ENCODE assay signal across 20 cellular contexts in genomic region chr10:117472872-117473271, GRCh38.
DNase-seq lines count a peak whose midpoint lies in the region; ATAC-seq and TF ChIP-seq lines count a peak whose summit lies in the region.
"Had no signal": no experiment of that assay in that cellular context is flagged by ENCODE, and none has a peak within 500 bp of the region (broad histone marks: within the 10 kb centered on the region; RNA-seq: fewer than 3 reads in every experiment).

No MANE protein-coding gene starts in this region.

- TF ChIP-seq CTCF in natural killer cell (IDR thresholded peaks at IDR 0.05) = no peak

- no peaks in the 10 kb centered on the region for H3K36me3 Mint-ChIP-seq in activated CD4-positive, alpha-beta T cell treated with anti-CD3 and anti-CD28 coated beads for 36 hours (ENCODE audit: low read depth)
- no peaks in the 10 kb centered on the region for H3K36me3 Mint-ChIP-seq in natural killer cell

- DNase-seq in KBM-7 (no peak), natural killer cell (no peak), NCI-H446 treated with DMSO at 0.1 percent for 48 hours (lab: John Stamatoyannopoulos, UW) (no peak)
- DNase-seq in activated CD4-positive, alpha-beta T cell treated with anti-CD3 and anti-CD28 coated beads for 36 hours = no peak
- DNase-seq: activated effector memory CD4-positive, alpha-beta T cell treated with Interleukin-2 at 50 U/mL for 16 hours; esophagus squamous epithelium; HFFc6; MM.1S; NCI-H1930; NCI-H510A treated with DMSO at 0.1 percent for 48 hours; nucleus accumbens; SJCRH30; stimulated activated naive CD8-positive, alpha-beta T cell treated with anti-CD3 and anti-CD28 coated beads, Interleukin-15, amount 100 ng/mL, for 72 hours; T-helper 2 cell; upper lobe of left lung had no signal

- peaks cover 10% of the 10 kb centered on the region for H3K27me3 Mint-ChIP-seq in activated CD4-positive, alpha-beta T cell treated with anti-CD3 and anti-CD28 coated beads for 36 hours
- peaks cover 19 to 24% of the 10 kb centered on the region in 2 donors for H3K27me3 Mint-ChIP-seq in natural killer cell (ENCODE audit: low read depth in 2 of 2)

- ATAC-seq in GM18861 (IDR thresholded peaks at IDR 0.05; ENCODE audit: unreplicated experiment) (peak; percentile 96), GM21367 (IDR thresholded peaks at IDR 0.05; ENCODE audit: unreplicated experiment) (peak; percentile 64), HG02970 (IDR thresholded peaks at IDR 0.05; ENCODE audit: low FRiP score, unreplicated experiment) (peak; percentile 54), HG03571 (IDR thresholded peaks at IDR 0.05; ENCODE audit: unreplicated experiment) (peak; percentile 95), natural killer cell (no peak)
- no peak for ATAC-seq in activated CD4-positive, alpha-beta T cell treated with anti-CD3 and anti-CD28 coated beads for 36 hours
- ATAC-seq: HepG2; stimulated activated naive CD8-positive, alpha-beta T cell treated with anti-CD3 and anti-CD28 coated beads, Interleukin-15, amount 100 ng/mL, for 72 hours had no signal

- intact Hi-C loops in activated CD4-positive, alpha-beta T cell treated with anti-CD3 and anti-CD28 coated beads for 36 hours (cut with DNase I, micrococcal nuclease) = no loop called here
- intact Hi-C loops in natural killer cell (cut with micrococcal nuclease) = no loop called here

- H3K4me1 Mint-ChIP-seq in activated CD4-positive, alpha-beta T cell treated with anti-CD3 and anti-CD28 coated beads for 36 hours = no peaks in the 10 kb centered on the region
- peaks cover 0 to 6% of the 10 kb centered on the region in 2 donors for H3K4me1 Mint-ChIP-seq in natural killer cell
- H3K4me1 Mint-ChIP-seq: stimulated activated naive CD8-positive, alpha-beta T cell treated with anti-CD3 and anti-CD28 coated beads, Interleukin-15, amount 100 ng/mL, for 72 hours had no signal

- no peak overlapping the region for H3K4me3 Mint-ChIP-seq in activated CD4-positive, alpha-beta T cell treated with anti-CD3 and anti-CD28 coated beads for 36 hours
- no peak overlapping the region for H3K4me3 Mint-ChIP-seq in natural killer cell
- H3K4me3 Mint-ChIP-seq: HFFc6; stimulated activated naive CD8-positive, alpha-beta T cell treated with anti-CD3 and anti-CD28 coated beads, Interleukin-15, amount 100 ng/mL, for 72 hours had no signal

- H3K27ac Mint-ChIP-seq in activated CD4-positive, alpha-beta T cell treated with anti-CD3 and anti-CD28 coated beads for 36 hours = no peak overlapping the region
- H3K27ac Mint-ChIP-seq in natural killer cell = no peak overlapping the region
- H3K27ac Mint-ChIP-seq: HFFc6; stimulated activated naive CD8-positive, alpha-beta T cell treated with anti-CD3 and anti-CD28 coated beads, Interleukin-15, amount 100 ng/mL, for 72 hours had no signal

- in situ Hi-C loops in KBM-7 (cut with MboI; ENCODE audit: low pct_unique_long_range_greater_than_20kb, low sequenced_read_pairs) = no loop called here

- CTCF ChIA-PET in activated CD4-positive, alpha-beta T cell treated with anti-CD3 and anti-CD28 coated beads for 36 hours (lab: Charles Lee) = interaction anchor here (0.5 kb wide), 1 partner anchor 329 kb away, joined by 4 read pairs; no protein-coding TSS in a partner anchor

- POLR2A ChIA-PET in activated CD4-positive, alpha-beta T cell treated with anti-CD3 and anti-CD28 coated beads for 36 hours (lab: Charles Lee) = no interaction called here

- H3K9me3 Mint-ChIP-seq in activated CD4-positive, alpha-beta T cell treated with anti-CD3 and anti-CD28 coated beads for 36 hours (ENCODE audit: low read depth) = no peaks in the 10 kb centered on the region
- no peaks in the 10 kb centered on the region for H3K9me3 Mint-ChIP-seq in natural killer cell
- H3K9me3 Mint-ChIP-seq: stimulated activated naive CD8-positive, alpha-beta T cell treated with anti-CD3 and anti-CD28 coated beads, Interleukin-15, amount 100 ng/mL, for 72 hours had no signal

Comparison
In these comparisons a context has a peak if more than half of its experiments do, and no peak if none do; other contexts are left out.
1. ATAC-seq: peak in GM18861 (single experiment), GM21367 (single experiment), HG02970 (single experiment) and HG03571 (single experiment); none in activated CD4-positive, alpha-beta T cell treated with anti-CD3 and anti-CD28 coated beads for 36 hours (single experiment) and natural killer cell (0 of 3).